In genomic region chr1:77831566-77831965, GRCh38 we compare ENCODE assay signal across 14 cellular contexts. TPM values are rescaled to one million over a fixed set of nuclear protein-coding genes. Genes with fewer than 3 reads are reported as not detected.
DNase-seq lines count a peak whose midpoint lies in the region; ATAC-seq and TF ChIP-seq lines count a peak whose summit lies in the region.
"Had no signal": no experiment of that assay in that cellular context is flagged by ENCODE, and none has a peak within 500 bp of the region (broad histone marks: within the 10 kb centered on the region; RNA-seq: fewer than 3 reads in every experiment).

No MANE protein-coding gene starts in this region.

- H3K27ac ChIP-seq in cardiac muscle cell: peak overlapping the region; percentile 98
- peak overlapping the region; percentile 83 for H3K27ac ChIP-seq in coronary artery
- peak overlapping the region; percentile 14 to 82 (median 72) for H3K27ac ChIP-seq in tibial nerve
- no peak overlapping the region for H3K27ac ChIP-seq in mesendoderm (ENCODE audit: low read depth, low read length)

- H3K27me3 ChIP-seq in cardiac muscle cell (no peaks in the 10 kb centered on the region), tibial nerve (no peaks in the 10 kb centered on the region), mesendoderm (ENCODE audit: insufficient read depth, low read length, poor library complexity) (no peaks in the 10 kb centered on the region)

- no peak overlapping the region for H2BK15ac ChIP-seq in mesendoderm (replicated peaks; ENCODE audit: low read depth)

- H3K79me1 ChIP-seq in mesendoderm (ENCODE audit: low read length): no peaks in the 10 kb centered on the region

- H3K4me1 ChIP-seq in cardiac muscle cell (ENCODE audit: low read depth) (peaks cover 58% of the 10 kb centered on the region), tibial nerve (peaks cover 0 to 57% (median 28%) of the 10 kb centered on the region in 4 donors), mesendoderm (ENCODE audit: control insufficient read depth, low read depth, low read length) (no peaks in the 10 kb centered on the region)

- no peak overlapping the region for H4K8ac ChIP-seq in mesendoderm (ENCODE audit: low read depth, low read length)

- H3K4me2 ChIP-seq in mesendoderm (ENCODE audit: low read length): no peak overlapping the region

- TF ChIP-seq EP300 in tibial nerve (IDR thresholded peaks at IDR 0.05): no peak

- no peak for TF ChIP-seq POLR2A in tibial nerve (IDR thresholded peaks at IDR 0.05)

- H2BK120ac ChIP-seq in mesendoderm (ENCODE audit: low read depth, low read length): no peak overlapping the region

- TF ChIP-seq CTCF in cardiac muscle cell (IDR thresholded peaks at IDR 0.05; ENCODE audit: low read depth, low read length) (no peak), coronary artery (IDR thresholded peaks at IDR 0.05) (no peak), tibial nerve (IDR thresholded peaks at IDR 0.05) (no peak)

- H3K36me3 ChIP-seq in cardiac muscle cell (no peaks in the 10 kb centered on the region), tibial nerve (peaks cover 0 to 8% (median 0%) of the 10 kb centered on the region in 3 donors), mesendoderm (ENCODE audit: control insufficient read depth, insufficient read depth, low read length) (no peaks in the 10 kb centered on the region)

- H3K9me3 ChIP-seq in cardiac muscle cell (ENCODE audit: low read depth) (no peaks in the 10 kb centered on the region), tibial nerve (no peaks in the 10 kb centered on the region)

- H2AK5ac ChIP-seq in mesendoderm (ENCODE audit: low read length): no peak overlapping the region

- no peak overlapping the region for H4K5ac ChIP-seq in mesendoderm (ENCODE audit: low read length)

- no peak overlapping the region for H3K4me3 ChIP-seq in cardiac muscle cell
- H3K4me3 ChIP-seq in coronary artery: no peak overlapping the region
- H3K4me3 ChIP-seq in tibial nerve: no peak overlapping the region
- no peak overlapping the region for H3K4me3 ChIP-seq in mesendoderm (ENCODE audit: low read length)

- no peak for ATAC-seq in left cardiac atrium
- ATAC-seq: stimulated activated naive B cell treated with anti-CD40 and anti-IgM and Interleukin-4, amounts not matched to agents 10 μg/mL and 1 μg/mL and 100 μg/mL, for 72 hours; WTC11 had no signal

- H3K18ac ChIP-seq in mesendoderm (ENCODE audit: low read length): no peak overlapping the region

- no peak overlapping the region for H2BK5ac ChIP-seq in mesendoderm (ENCODE audit: low read length)

- DNase-seq in cardiac muscle cell (ENCODE audit: low read depth in 1 of 2, low spot score in 1 of 2) (peak in 1 of 2 donors; percentile 41), left cardiac atrium (no peak), coronary artery (ENCODE audit: low spot score) (no peak), myocyte (ENCODE audit: low read depth) (peak; percentile 9), tibial nerve (ENCODE audit: low spot score in 2 of 2) (no peak), middle frontal gyrus (ENCODE audit: extremely low spot score, low spot score) (no peak), DMS 273 treated with DMSO at 0.1 percent for 48 hours (lab: John Stamatoyannopoulos, UW) (no peak), mesendoderm (no peak)
- DNase-seq: activated naive CD4-positive, alpha-beta T cell treated with anti-CD3 and anti-CD28 coated beads, Interleukin-2, amount 50 U/mL, for 16 hours; GDM1; NCI-H1048; NCI-H2171 treated with DMSO at 0.1 percent for 48 hours; stimulated activated naive B cell treated with anti-CD40 and anti-IgM and Interleukin-4, amounts not matched to agents 10 μg/mL and 1 μg/mL and 100 μg/mL, for 72 hours had no signal

- H3K4ac ChIP-seq in mesendoderm (ENCODE audit: low read depth, low read length): no peak overlapping the region

- H3K9ac ChIP-seq in mesendoderm (ENCODE audit: low read length): no peak overlapping the region

- H3K56ac ChIP-seq in mesendoderm (ENCODE audit: low read length): no peak overlapping the region

- H3K79me2 ChIP-seq in mesendoderm (ENCODE audit: control insufficient read depth, insufficient read depth, low read length): no peaks in the 10 kb centered on the region

- no peak overlapping the region for H3K23ac ChIP-seq in mesendoderm (ENCODE audit: low read length)

- WGBS in tibial nerve, 2 donors: 79 to 80% methylated on average over 4 of the region's 4 CpGs
- no CpG with 5 or more reads among the region's 4 CpGs for WGBS in mesendoderm (ENCODE audit: extremely low coverage, insufficient coverage, low lambda C conversion rate)

- intact Hi-C loops in left cardiac atrium (cut with DNase I): loop anchor here in 1 of 2 donors (10.0 kb wide), 1 partner anchor 53 kb away; the partner anchor contains the start of gene NEXN

RNA-seq across cellular contexts. Expression of gene MIGA1, which starts 52.1 kb away (rescaled TPM):
- 4.1 and 7.5 TPM in 2 replicates for total RNA-seq in cardiac muscle cell
- polyA plus RNA-seq in cardiac muscle cell: 4.9 and 8.1 TPM in 2 replicates
- total RNA-seq in left cardiac atrium: 10 to 100 TPM; 11.1 to 13.9 TPM
- 9.6 and 14.4 TPM in 2 replicates for total RNA-seq in myocyte
- polyA plus RNA-seq in myocyte (2012): 5.1 TPM
- total RNA-seq in tibial nerve: 10 to 100 TPM; 14.7 to 27.8 (median 21.2) TPM
- polyA plus RNA-seq in mesendoderm (2013, experiment 1 of 2): 3.0 TPM
- 3.1 TPM for polyA plus RNA-seq in mesendoderm (2013, experiment 2 of 2)

RNA-seq across cellular contexts. Expression of gene NEXN, which starts 56.9 kb away (rescaled TPM):
- total RNA-seq in cardiac muscle cell (18.5 and 42.9 TPM in 2 replicates), left cardiac atrium (100 to 1,000 TPM; 218 to 235 TPM), myocyte (100 and 144 TPM in 2 replicates), tibial nerve (10 to 100 TPM; 18.0 to 22.8 (median 20.5) TPM)
- 83.9 and 84.1 TPM in 2 replicates for polyA plus RNA-seq in cardiac muscle cell
- polyA plus RNA-seq in myocyte (2012): 76.9 TPM
- 41.7 TPM for polyA plus RNA-seq in mesendoderm (2013, experiment 1 of 2)
- 40.3 TPM for polyA plus RNA-seq in mesendoderm (2013, experiment 2 of 2)
